In genomic region chr6:7242835-7243187, GRCh38 we compare ENCODE assay signal across 8 cellular contexts.
DNase-seq lines count a peak whose midpoint lies in the region; ATAC-seq, FAIRE-seq and TF ChIP-seq lines count a peak whose summit lies in the region.

No MANE protein-coding gene starts in this region.

- TF ChIP-seq POLR2A in GM12892 (IDR thresholded peaks at IDR 0.05; ENCODE audit: low read depth, low read length): no peak

- DNase-seq in A673 (ENCODE audit: low spot score) (no peak), epithelial cell of prostate (ENCODE audit: low read depth, low spot score) (no peak), osteoblast (ENCODE audit: insufficient read length, low spot score, missing footprints) (no peak), BE2C (no peak), GM12892 (ENCODE audit: insufficient read length) (no peak), activated T-cell treated with anti-CD3 and anti-CD28 coated beads for 4 hours (no peak)

- peaks cover 37% of the 10 kb centered on the region for H3K36me3 ChIP-seq in A673 (ENCODE audit: insufficient read depth, low read length, poor library complexity, severe bottlenecking)
- peaks cover 10% of the 10 kb centered on the region; the same call in 1 of the 2 replicates for H3K36me3 ChIP-seq in HUES64 (ENCODE audit: insufficient read depth, low read length)
- H3K36me3 ChIP-seq in osteoblast (ENCODE audit: insufficient read depth, low read length): peaks cover 32% of the 10 kb centered on the region
- 0 out of 2 replicates have a peak, but pooled peaks cover 2% of the 10 kb centered on the region for H3K36me3 ChIP-seq in BE2C

- CTCF ChIA-PET in A673 (lab: Charles Lee): interaction anchor here (0.6 to 1.0 kb wide), 3 partner anchors 22 to 519 kb away, joined by 3 to 4 read pairs (median 4); no protein-coding TSS in a partner anchor

- H3K4me3 ChIP-seq in A673 (ENCODE audit: low read depth, low read length, poor library complexity, severe bottlenecking) (no peak overlapping the region), HUES64 (ENCODE audit: low read length) (no peak overlapping the region), osteoblast (ENCODE audit: insufficient read depth, low read length) (no peak overlapping the region), BE2C (ENCODE audit: low read depth, low read length) (no peak overlapping the region)

- WGBS in HUES64: 42% methylated on average over 4 of the region's 4 CpGs

- no peaks in the 10 kb centered on the region for H3K9me3 ChIP-seq in A673 (ENCODE audit: low read depth, low read length, poor library complexity, severe bottlenecking)
- no peaks in the 10 kb centered on the region for H3K9me3 ChIP-seq in HUES64 (ENCODE audit: insufficient read depth, low read depth, low read length)
- no peaks in the 10 kb centered on the region for H3K9me3 ChIP-seq in osteoblast (ENCODE audit: low read depth, low read length)
- H3K9me3 ChIP-seq in BE2C: no peaks in the 10 kb centered on the region

- peaks cover 13% of the 10 kb centered on the region for H4K20me1 ChIP-seq in osteoblast (ENCODE audit: insufficient read depth, low read length)

- ATAC-seq in HG02678 (IDR thresholded peaks at IDR 0.05; ENCODE audit: unreplicated experiment): no peak

- TF ChIP-seq CTCF in A673 (conservative IDR thresholded peaks at IDR 0.05; ENCODE audit: low read depth, low read length) (no peak), osteoblast (IDR thresholded peaks at IDR 0.05; ENCODE audit: extremely low read depth, low read depth, low read length) (no peak), BE2C (IDR thresholded peaks at IDR 0.05; ENCODE audit: low read depth, low read length) (no peak)

- intact Hi-C loops in A673 (cut with micrococcal nuclease; ENCODE audit: unreplicated experiment): loop anchor here (2.0 to 5.0 kb wide), 5 partner anchors 136 to 686 kb away; partner anchors contain the start of gene RREB1

- BruUV-seq in A673 (replicated peaks; lab: Mats Ljungman, UMichigan): no TSS peak

- H3K4me1 ChIP-seq in A673 (ENCODE audit: insufficient read depth, low read length, poor library complexity, severe bottlenecking) (peaks cover 42% of the 10 kb centered on the region), HUES64 (ENCODE audit: insufficient read depth, low read length) (peaks cover 23% of the 10 kb centered on the region), osteoblast (ENCODE audit: insufficient read depth, low read length) (peaks cover 21% of the 10 kb centered on the region), BE2C (no peaks in the 10 kb centered on the region; the same call in 1 of the 2 replicates)

- no peak overlapping the region for H3K9ac ChIP-seq in HUES64 (ENCODE audit: low read depth, low read length)

- H3K79me2 ChIP-seq in osteoblast (ENCODE audit: insufficient read depth, low read length): peaks cover 42% of the 10 kb centered on the region

- H3K4me2 ChIP-seq in osteoblast (ENCODE audit: insufficient read depth, low read length): peak overlapping the region; percentile 25

- FAIRE-seq in GM12892 (lab: Jason Lieb, UNC): no peak

- H2AFZ ChIP-seq in osteoblast (ENCODE audit: low read length): no peak overlapping the region

- POLR2A ChIA-PET in A673 (lab: Charles Lee; ENCODE audit: low non-redundant PET): no interaction called here

- H3K27ac ChIP-seq in A673 (ENCODE audit: low read depth, low read length, poor library complexity, severe bottlenecking) (peak overlapping the region; percentile 74), HUES64 (ENCODE audit: low read depth, low read length) (peak overlapping the region; percentile 71), epithelial cell of prostate (peak overlapping the region; percentile 43), osteoblast (ENCODE audit: low read depth, low read length) (peak overlapping the region; percentile 57)

- H3K27me3 ChIP-seq in A673 (replicated peaks; ENCODE audit: insufficient read depth, low read depth, low read length, poor library complexity) (no peaks in the 10 kb centered on the region), HUES64 (ENCODE audit: insufficient read depth, low read length) (no peaks in the 10 kb centered on the region), osteoblast (ENCODE audit: insufficient read depth, low read length) (no peaks in the 10 kb centered on the region), BE2C (no peaks in the 10 kb centered on the region)
